In the genomic region with DNA sequence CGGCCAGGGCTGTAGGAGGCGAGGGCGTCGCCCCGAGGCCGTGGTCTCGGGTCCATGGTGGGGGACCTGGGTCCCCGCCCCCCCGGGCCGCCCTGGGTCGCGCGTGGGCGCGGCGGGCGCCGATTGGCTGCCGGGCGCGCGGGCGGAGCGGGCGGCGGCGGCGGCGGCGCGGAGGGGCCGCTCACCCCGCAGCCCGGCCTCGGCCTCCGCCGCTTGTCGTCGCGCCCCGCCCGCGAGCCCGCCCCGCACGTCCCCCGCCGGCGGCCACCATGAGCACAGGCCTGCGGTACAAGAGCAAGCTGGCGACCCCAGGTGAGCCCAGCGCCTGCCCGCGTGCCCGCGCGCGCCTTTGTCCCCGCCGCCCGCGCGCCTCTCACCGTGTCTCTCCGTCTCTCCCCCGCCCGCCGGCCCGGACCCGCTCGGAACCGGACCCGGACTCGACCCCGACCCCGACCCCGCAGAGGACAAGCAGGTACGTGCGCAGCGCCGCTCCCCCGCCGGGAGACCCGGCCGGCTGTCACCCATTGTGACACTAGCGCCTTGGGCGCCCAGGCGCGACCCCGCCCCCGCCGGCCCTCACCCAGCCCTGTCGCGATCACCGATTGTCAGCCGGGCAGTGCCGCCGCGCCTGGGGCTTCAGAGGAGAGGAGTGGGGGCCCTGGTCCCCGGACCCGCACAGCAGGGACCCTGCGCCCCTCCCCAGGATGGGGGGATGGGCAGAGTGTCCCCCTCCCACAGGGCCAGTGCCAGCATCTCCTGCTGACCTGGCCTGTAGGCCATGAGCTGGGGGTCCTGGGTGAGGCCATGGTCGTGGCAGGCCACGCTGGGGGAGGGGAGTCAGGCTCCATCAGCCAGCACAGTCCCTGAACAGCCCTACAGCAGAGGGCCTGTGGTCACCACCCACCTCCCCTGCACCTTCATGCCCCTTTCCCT, we compare ENCODE assay signal across 1 cellular context.
TF ChIP-seq lines count a peak whose summit lies in the region.

Gene SEPTIN5 (plus strand): TSS at position 184 of the 933 bp plus-strand sequence. CDS start 86 bp downstream, at position 270.

TF ChIP-seq in K562, 482 proteins besides CTCF, POLR2A, EP300 and RAD21 (continued from another document and continues in another):
- TF ChIP-seq, protein P1, sequence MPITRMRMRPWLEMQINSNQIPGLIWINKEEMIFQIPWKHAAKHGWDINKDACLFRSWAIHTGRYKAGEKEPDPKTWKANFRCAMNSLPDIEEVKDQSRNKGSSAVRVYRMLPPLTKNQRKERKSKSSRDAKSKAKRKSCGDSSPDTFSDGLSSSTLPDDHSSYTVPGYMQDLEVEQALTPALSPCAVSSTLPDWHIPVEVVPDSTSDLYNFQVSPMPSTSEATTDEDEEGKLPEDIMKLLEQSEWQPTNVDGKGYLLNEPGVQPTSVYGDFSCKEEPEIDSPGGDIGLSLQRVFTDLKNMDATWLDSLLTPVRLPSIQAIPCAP (CRISPR knock-in tag; IDR thresholded peaks at IDR 0.05; ENCODE audit: borderline replicate concordance): no peak
- TF ChIP-seq FOXP4 (CRISPR knock-in tag; IDR thresholded peaks at IDR 0.05; ENCODE audit: borderline replicate concordance) (no peak), PHF21A (IDR thresholded peaks at IDR 0.05; ENCODE audit: borderline replicate concordance, low read depth) (peak; percentile 33; the same call in 1 of the 2 replicates), EHMT2 (IDR thresholded peaks at IDR 0.05) (no peak), THAP7 (CRISPR knock-in tag; IDR thresholded peaks at IDR 0.05) (no peak), NCOA4 (IDR thresholded peaks at IDR 0.05; ENCODE audit: partially characterized antibody) (no peak), STAT6 (CRISPR knock-in tag; IDR thresholded peaks at IDR 0.05) (0 out of 2 replicates have a peak, but pooled peaks have one; percentile 41), CCAR2 (IDR thresholded peaks at IDR 0.05; ENCODE audit: low read depth, low read length) (no peak), RBM14 (IDR thresholded peaks at IDR 0.05; ENCODE audit: borderline replicate concordance, insufficient read depth, low read depth, low read length) (no peak), CHD2 (IDR thresholded peaks at IDR 0.05; ENCODE audit: low read depth, low read length) (peak; percentile 56), SRSF1 (IDR thresholded peaks at IDR 0.05; ENCODE audit: low read depth, low read length) (no peak), ZBTB34 (CRISPR knock-in tag; IDR thresholded peaks at IDR 0.05) (no peak), CBX3 (IDR thresholded peaks at IDR 0.05; ENCODE audit: borderline replicate concordance in 1 of 2, low read length in 2 of 2) (peak in 1 of 2 experiments; percentile 9; a peak in 1 of 3 replicates), MTA3 (IDR thresholded peaks at IDR 0.05; ENCODE audit: borderline replicate concordance) (no peak), ARID2 (IDR thresholded peaks at IDR 0.05) (no peak; the same call in 1 of the 2 replicates), ZNF57 (CRISPR knock-in tag; IDR thresholded peaks at IDR 0.05) (no peak), KLF6 (CRISPR knock-in tag; IDR thresholded peaks at IDR 0.05; ENCODE audit: borderline replicate concordance) (no peak), POLR3G (IDR thresholded peaks at IDR 0.05; ENCODE audit: extremely low read depth, insufficient read length, insufficient replicate concordance) (no peak), SMARCB1 (IDR thresholded peaks at IDR 0.05; ENCODE audit: insufficient read length, low read depth) (no peak), ZNF644 (tag; IDR thresholded peaks at IDR 0.05; ENCODE audit: low read depth) (no peak), SMARCA4 (IDR thresholded peaks at IDR 0.05) (no peak), CBX5 (IDR thresholded peaks at IDR 0.05; ENCODE audit: borderline replicate concordance, low read depth) (no peak), CGGBP1 (CRISPR knock-in tag; IDR thresholded peaks at IDR 0.05) (no peak), ZBTB12 (CRISPR knock-in tag; IDR thresholded peaks at IDR 0.05) (no peak)
- TF ChIP-seq, protein P2, sequence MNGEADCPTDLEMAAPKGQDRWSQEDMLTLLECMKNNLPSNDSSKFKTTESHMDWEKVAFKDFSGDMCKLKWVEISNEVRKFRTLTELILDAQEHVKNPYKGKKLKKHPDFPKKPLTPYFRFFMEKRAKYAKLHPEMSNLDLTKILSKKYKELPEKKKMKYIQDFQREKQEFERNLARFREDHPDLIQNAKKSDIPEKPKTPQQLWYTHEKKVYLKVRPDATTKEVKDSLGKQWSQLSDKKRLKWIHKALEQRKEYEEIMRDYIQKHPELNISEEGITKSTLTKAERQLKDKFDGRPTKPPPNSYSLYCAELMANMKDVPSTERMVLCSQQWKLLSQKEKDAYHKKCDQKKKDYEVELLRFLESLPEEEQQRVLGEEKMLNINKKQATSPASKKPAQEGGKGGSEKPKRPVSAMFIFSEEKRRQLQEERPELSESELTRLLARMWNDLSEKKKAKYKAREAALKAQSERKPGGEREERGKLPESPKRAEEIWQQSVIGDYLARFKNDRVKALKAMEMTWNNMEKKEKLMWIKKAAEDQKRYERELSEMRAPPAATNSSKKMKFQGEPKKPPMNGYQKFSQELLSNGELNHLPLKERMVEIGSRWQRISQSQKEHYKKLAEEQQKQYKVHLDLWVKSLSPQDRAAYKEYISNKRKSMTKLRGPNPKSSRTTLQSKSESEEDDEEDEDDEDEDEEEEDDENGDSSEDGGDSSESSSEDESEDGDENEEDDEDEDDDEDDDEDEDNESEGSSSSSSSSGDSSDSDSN (IDR thresholded peaks at IDR 0.05; ENCODE audit: borderline replicate concordance in 1 of 2, low read depth in 2 of 2, low read length in 2 of 2): no peak
- TF ChIP-seq, protein P3, sequence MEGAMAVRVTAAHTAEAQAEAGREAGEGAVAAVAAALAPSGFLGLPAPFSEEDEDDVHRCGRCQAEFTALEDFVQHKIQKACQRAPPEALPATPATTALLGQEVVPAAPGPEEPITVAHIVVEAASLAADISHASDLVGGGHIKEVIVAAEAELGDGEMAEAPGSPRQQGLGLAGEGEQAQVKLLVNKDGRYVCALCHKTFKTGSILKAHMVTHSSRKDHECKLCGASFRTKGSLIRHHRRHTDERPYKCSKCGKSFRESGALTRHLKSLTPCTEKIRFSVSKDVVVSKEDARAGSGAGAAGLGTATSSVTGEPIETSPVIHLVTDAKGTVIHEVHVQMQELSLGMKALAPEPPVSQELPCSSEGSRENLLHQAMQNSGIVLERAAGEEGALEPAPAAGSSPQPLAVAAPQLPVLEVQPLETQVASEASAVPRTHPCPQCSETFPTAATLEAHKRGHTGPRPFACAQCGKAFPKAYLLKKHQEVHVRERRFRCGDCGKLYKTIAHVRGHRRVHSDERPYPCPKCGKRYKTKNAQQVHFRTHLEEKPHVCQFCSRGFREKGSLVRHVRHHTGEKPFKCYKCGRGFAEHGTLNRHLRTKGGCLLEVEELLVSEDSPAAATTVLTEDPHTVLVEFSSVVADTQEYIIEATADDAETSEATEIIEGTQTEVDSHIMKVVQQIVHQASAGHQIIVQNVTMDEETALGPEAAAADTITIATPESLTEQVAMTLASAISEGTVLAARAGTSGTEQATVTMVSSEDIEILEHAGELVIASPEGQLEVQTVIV (CRISPR knock-in tag; IDR thresholded peaks at IDR 0.05; ENCODE audit: borderline replicate concordance): no peak
- TF ChIP-seq, protein P4, sequence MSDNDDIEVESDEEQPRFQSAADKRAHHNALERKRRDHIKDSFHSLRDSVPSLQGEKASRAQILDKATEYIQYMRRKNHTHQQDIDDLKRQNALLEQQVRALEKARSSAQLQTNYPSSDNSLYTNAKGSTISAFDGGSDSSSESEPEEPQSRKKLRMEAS (CRISPR knock-in tag; IDR thresholded peaks at IDR 0.05): no peak
- TF ChIP-seq, protein P5, sequence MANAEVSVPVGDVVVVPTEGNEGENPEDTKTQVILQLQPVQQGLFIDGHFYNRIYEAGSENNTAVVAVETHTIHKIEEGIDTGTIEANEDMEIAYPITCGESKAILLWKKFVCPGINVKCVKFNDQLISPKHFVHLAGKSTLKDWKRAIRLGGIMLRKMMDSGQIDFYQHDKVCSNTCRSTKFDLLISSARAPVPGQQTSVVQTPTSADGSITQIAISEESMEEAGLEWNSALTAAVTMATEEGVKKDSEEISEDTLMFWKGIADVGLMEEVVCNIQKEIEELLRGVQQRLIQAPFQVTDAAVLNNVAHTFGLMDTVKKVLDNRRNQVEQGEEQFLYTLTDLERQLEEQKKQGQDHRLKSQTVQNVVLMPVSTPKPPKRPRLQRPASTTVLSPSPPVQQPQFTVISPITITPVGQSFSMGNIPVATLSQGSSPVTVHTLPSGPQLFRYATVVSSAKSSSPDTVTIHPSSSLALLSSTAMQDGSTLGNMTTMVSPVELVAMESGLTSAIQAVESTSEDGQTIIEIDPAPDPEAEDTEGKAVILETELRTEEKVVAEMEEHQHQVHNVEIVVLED (CRISPR knock-in tag; IDR thresholded peaks at IDR 0.05): no peak
- TF ChIP-seq, protein P6, sequence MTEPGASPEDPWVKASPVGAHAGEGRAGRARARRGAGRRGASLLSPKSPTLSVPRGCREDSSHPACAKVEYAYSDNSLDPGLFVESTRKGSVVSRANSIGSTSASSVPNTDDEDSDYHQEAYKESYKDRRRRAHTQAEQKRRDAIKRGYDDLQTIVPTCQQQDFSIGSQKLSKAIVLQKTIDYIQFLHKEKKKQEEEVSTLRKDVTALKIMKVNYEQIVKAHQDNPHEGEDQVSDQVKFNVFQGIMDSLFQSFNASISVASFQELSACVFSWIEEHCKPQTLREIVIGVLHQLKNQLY (CRISPR knock-in tag; conservative IDR thresholded peaks at IDR 0.05): peak in 1 of 2 experiments; percentile 81; a peak in 1 of 4 replicates
- TF ChIP-seq, protein P7, sequence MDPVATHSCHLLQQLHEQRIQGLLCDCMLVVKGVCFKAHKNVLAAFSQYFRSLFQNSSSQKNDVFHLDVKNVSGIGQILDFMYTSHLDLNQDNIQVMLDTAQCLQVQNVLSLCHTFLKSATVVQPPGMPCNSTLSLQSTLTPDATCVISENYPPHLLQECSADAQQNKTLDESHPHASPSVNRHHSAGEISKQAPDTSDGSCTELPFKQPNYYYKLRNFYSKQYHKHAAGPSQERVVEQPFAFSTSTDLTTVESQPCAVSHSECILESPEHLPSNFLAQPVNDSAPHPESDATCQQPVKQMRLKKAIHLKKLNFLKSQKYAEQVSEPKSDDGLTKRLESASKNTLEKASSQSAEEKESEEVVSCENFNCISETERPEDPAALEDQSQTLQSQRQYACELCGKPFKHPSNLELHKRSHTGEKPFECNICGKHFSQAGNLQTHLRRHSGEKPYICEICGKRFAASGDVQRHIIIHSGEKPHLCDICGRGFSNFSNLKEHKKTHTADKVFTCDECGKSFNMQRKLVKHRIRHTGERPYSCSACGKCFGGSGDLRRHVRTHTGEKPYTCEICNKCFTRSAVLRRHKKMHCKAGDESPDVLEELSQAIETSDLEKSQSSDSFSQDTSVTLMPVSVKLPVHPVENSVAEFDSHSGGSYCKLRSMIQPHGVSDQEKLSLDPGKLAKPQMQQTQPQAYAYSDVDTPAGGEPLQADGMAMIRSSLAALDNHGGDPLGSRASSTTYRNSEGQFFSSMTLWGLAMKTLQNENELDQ (CRISPR knock-in tag; IDR thresholded peaks at IDR 0.05; ENCODE audit: borderline replicate concordance): no peak
